ENCODE assay signal across 27 cellular contexts in genomic region chr1:87922885-87923284, GRCh38.
"Had no signal": no experiment of that assay in that cellular context is flagged by ENCODE, and none has a peak within 500 bp of the region (broad histone marks: within the 10 kb centered on the region; RNA-seq: fewer than 3 reads in every experiment).

No MANE protein-coding gene starts in this region.

- H3K4me3 ChIP-seq: stomach, suprapubic skin, testis, thoracic aorta, thyroid gland, tibial artery, tibial nerve, transverse colon, upper lobe of left lung, upper lobe of right lung, uterus, vagina had no signal

- H3K27ac ChIP-seq: stomach, suprapubic skin, testis, thoracic aorta, thyroid gland, tibial artery, tibial nerve, transverse colon, upper lobe of left lung, upper lobe of right lung, uterus, vagina had no signal

- ATAC-seq: stimulated activated effector memory CD8-positive, alpha-beta T cell treated with anti-CD3 and anti-CD28 coated beads, Interleukin-12 subunit alpha, Interleukin-12 subunit beta, amount 100 ng/mL, for 72 hours; stimulated activated memory B cell treated with anti-CD40 and anti-IgM and Interleukin-4, amounts not matched to agents 10 μg/mL and 1 μg/mL and 100 μg/mL, for 72 hours; stimulated activated naive B cell treated with anti-CD40 and anti-IgM and Interleukin-4, amounts not matched to agents 10 μg/mL and 1 μg/mL and 100 μg/mL, for 72 hours; stimulated activated naive CD8-positive, alpha-beta T cell treated with anti-CD3 and anti-CD28 coated beads, Interleukin-15, amount 100 ng/mL, for 72 hours; stimulated activated naive CD8-positive, alpha-beta T cell treated with anti-CD3 and anti-CD28 coated beads, Interleukin-15, Interleukin-2, amounts not matched to agents 100 U/mL and 50 U/mL, for 24 hours; upper lobe of right lung had no signal

- H3K27me3 ChIP-seq: stomach, suprapubic skin, testis, thyroid gland, tibial artery, tibial nerve, transverse colon, upper lobe of left lung, upper lobe of right lung, uterus, vagina had no signal

- H3K9me3 ChIP-seq: stomach, suprapubic skin, testis, thoracic aorta, thyroid gland, tibial artery, tibial nerve, transverse colon, upper lobe of left lung, upper lobe of right lung, uterus, vagina had no signal

- DNase-seq: stimulated activated CD4-positive, alpha-beta T cell treated with anti-CD3 and anti-CD28 coated beads, Interleukin-2, amount 100 ng/mL, for 48 hours; stimulated activated CD4-positive, alpha-beta T cell treated with anti-CD3 and anti-CD28 coated beads, Interleukin-4, amount 100 ng/mL, for 1 hour; stimulated activated CD4-positive, alpha-beta T cell treated with anti-CD3 and anti-CD28 coated beads, Interleukin-4, amount 100 ng/mL, for 24 hours; stimulated activated CD4-positive, alpha-beta T cell treated with anti-CD3 and anti-CD28 coated beads, Interleukin-4, amount 100 ng/mL, for 4 hours; stimulated activated CD8-positive, alpha-beta memory T cell treated with anti-CD3 and anti-CD28 coated beads, Interleukin-4, amount 100 ng/mL, for 48 hours; stimulated activated naive B cell treated with anti-CD40 and anti-IgM and Interleukin-4, amounts not matched to agents 10 μg/mL and 1 μg/mL and 100 μg/mL, for 72 hours; stimulated activated naive CD4-positive, alpha-beta T cell; stimulated activated naive CD4-positive, alpha-beta T cell treated with Interleukin-2 at 50 U/mL for 16 hours; stimulated activated naive CD8-positive, alpha-beta T cell treated with anti-CD3 and anti-CD28 coated beads, Interleukin-15, amount 100 ng/mL, for 72 hours; stimulated activated naive CD8-positive, alpha-beta T cell treated with anti-CD3 and anti-CD28 coated beads, Interleukin-15, Interleukin-2, amounts not matched to agents 100 U/mL and 50 U/mL, for 24 hours; stomach; substantia nigra; testis; thyroid gland; tibial artery; transverse colon; trophoblast cell; upper lobe of left lung; upper lobe of right lung; uterus had no signal

- H3K36me3 ChIP-seq: stomach, suprapubic skin, thoracic aorta, thyroid gland, tibial artery, tibial nerve, transverse colon, upper lobe of left lung, upper lobe of right lung, uterus, vagina had no signal

- H3K4me1 ChIP-seq: suprapubic skin, testis, thyroid gland, tibial nerve, upper lobe of left lung, upper lobe of right lung, uterus, vagina had no signal

- FAIRE-seq: urothelium cell line had no signal
